Comparison of ENCODE assay signal across 10 cellular contexts in genomic region chr15:75089781-75090734, GRCh38.
DNase-seq lines count a peak whose midpoint lies in the region; ATAC-seq and TF ChIP-seq lines count a peak whose summit lies in the region.
"Had no signal": no experiment of that assay in that cellular context is flagged by ENCODE, and none has a peak within 500 bp of the region (broad histone marks: within the 10 kb centered on the region; RNA-seq: fewer than 3 reads in every experiment).

No MANE protein-coding gene starts in this region.

- peaks cover 16% of the 10 kb centered on the region for H3K27me3 Mint-ChIP-seq in activated naive CD4-positive, alpha-beta T cell treated with anti-CD3 and anti-CD28 coated beads, Interleukin-2, amount 10 ng/mL, durations not matched to agents 7 days and 5 days
- H3K27me3 Mint-ChIP-seq: CD4-positive, alpha-beta T cell had no signal

- H3K9me3 Mint-ChIP-seq in activated naive CD4-positive, alpha-beta T cell treated with anti-CD3 and anti-CD28 coated beads, Interleukin-2, amount 10 ng/mL, durations not matched to agents 7 days and 5 days = peaks cover 10% of the 10 kb centered on the region

- 68% methylated on average over 8 of the region's 11 CpGs for WGBS in right lobe of liver (ENCODE audit: insufficient coverage, low coverage, low lambda C conversion rate, missing lambda C conversion rate)

- TF ChIP-seq CTCF in PC-3 (conservative IDR thresholded peaks at IDR 0.05; ENCODE audit: low read depth, low read length) = no peak
- TF ChIP-seq CTCF in right lobe of liver (IDR thresholded peaks at IDR 0.05) = no peak

- no peak overlapping the region for H2AFZ ChIP-seq in PC-3 (ENCODE audit: low read length)

- H3K36me3 Mint-ChIP-seq in activated naive CD4-positive, alpha-beta T cell treated with anti-CD3 and anti-CD28 coated beads, Interleukin-2, amount 10 ng/mL, durations not matched to agents 7 days and 5 days = peaks cover 12% of the 10 kb centered on the region

- H3K27ac Mint-ChIP-seq in activated naive CD4-positive, alpha-beta T cell treated with anti-CD3 and anti-CD28 coated beads, Interleukin-2, amount 10 ng/mL, durations not matched to agents 7 days and 5 days = no peak overlapping the region
- H3K27ac Mint-ChIP-seq: CD4-positive, alpha-beta T cell had no signal

- no TSS peak for BruUV-seq in PC-3 (replicated peaks; lab: Mats Ljungman, UMichigan)

- CTCF ChIA-PET in PC-3 (lab: Charles Lee) = no interaction called here
- CTCF ChIA-PET in activated naive CD4-positive, alpha-beta T cell treated with anti-CD3 and anti-CD28 coated beads, Interleukin-2, amount 10 ng/mL, durations not matched to agents 7 days and 5 days (lab: Charles Lee) = no interaction called here

- no peaks in the 10 kb centered on the region for H3K79me2 ChIP-seq in PC-3 (ENCODE audit: low read length)

- H3K9me2 ChIP-seq in PC-3 (replicated peaks; ENCODE audit: low read length) = no peaks in the 10 kb centered on the region

- H3K4me1 ChIP-seq in PC-3 (ENCODE audit: insufficient read depth, low read length) (no peaks in the 10 kb centered on the region), right lobe of liver (no peaks in the 10 kb centered on the region), subcutaneous abdominal adipose tissue (ENCODE audit: control insufficient read depth in 5 of 5, insufficient read depth in 5 of 5, low read length in 5 of 5) (peaks cover 0 to 7% (median 0%) of the 10 kb centered on the region in 5 donors)

- intact Hi-C loops in PC-3 (cut with micrococcal nuclease) (no loop called here), right lobe of liver (cut with DNase I) (no loop called here)

- POLR2A ChIA-PET in PC-3 (lab: Charles Lee; ENCODE audit: unreplicated experiment) = no interaction called here

- no peaks in the 10 kb centered on the region for H3K27me3 ChIP-seq in PC-3 (ENCODE audit: low read length)
- H3K27me3 ChIP-seq in right lobe of liver = no peaks in the 10 kb centered on the region
- H3K27me3 ChIP-seq in subcutaneous abdominal adipose tissue (ENCODE audit: control insufficient read depth in 5 of 5, insufficient read depth in 4 of 5, low read length in 5 of 5) = no peaks in the 10 kb centered on the region

- TF ChIP-seq POLR2A in right lobe of liver (IDR thresholded peaks at IDR 0.05) = no peak

- H3K9me3 ChIP-seq in PC-3 (ENCODE audit: low read length) (no peaks in the 10 kb centered on the region), right lobe of liver (no peaks in the 10 kb centered on the region), subcutaneous abdominal adipose tissue (ENCODE audit: control insufficient read depth in 5 of 5, low read length in 5 of 5) (no peaks in the 10 kb centered on the region)

- no peak overlapping the region for H3K27ac ChIP-seq in PC-3 (ENCODE audit: low read length)
- H3K27ac ChIP-seq in right lobe of liver = peak overlapping the region in 1 of 3 donors; percentile 17
- peak overlapping the region; percentile 60 for H3K27ac ChIP-seq in subcutaneous abdominal adipose tissue (ENCODE audit: low read depth, low read length)

- peaks cover 8% of the 10 kb centered on the region for H3K4me1 Mint-ChIP-seq in activated naive CD4-positive, alpha-beta T cell treated with anti-CD3 and anti-CD28 coated beads, Interleukin-2, amount 10 ng/mL, durations not matched to agents 7 days and 5 days

- ATAC-seq in PC-3 = no peak
- peak; percentile 73 to 97 (median 86) for ATAC-seq in right lobe of liver
- ATAC-seq in GM21576 (IDR thresholded peaks at IDR 0.05; ENCODE audit: unreplicated experiment) = no peak

- no peak overlapping the region for H3K9ac ChIP-seq in PC-3 (ENCODE audit: low read length)
- H3K9ac ChIP-seq in subcutaneous abdominal adipose tissue (ENCODE audit: low read length in 5 of 5) = no peak overlapping the region

- no peak overlapping the region for H3K4me2 ChIP-seq in PC-3 (ENCODE audit: low read length)

- H4K20me1 ChIP-seq in PC-3 (ENCODE audit: low read length) = no peaks in the 10 kb centered on the region

- no peaks in the 10 kb centered on the region for H3F3A ChIP-seq in PC-3 (ENCODE audit: low read length, unreplicated experiment)

- H3K36me3 ChIP-seq in PC-3 (ENCODE audit: low read depth, low read length) (no peaks in the 10 kb centered on the region), right lobe of liver (no peaks in the 10 kb centered on the region), subcutaneous abdominal adipose tissue (ENCODE audit: control insufficient read depth in 5 of 5, insufficient read depth in 5 of 5, low read length in 5 of 5) (no peaks in the 10 kb centered on the region)

- H3K4me3 ChIP-seq in PC-3 (ENCODE audit: low read length) (no peak overlapping the region), right lobe of liver (no peak overlapping the region), subcutaneous abdominal adipose tissue (ENCODE audit: low read depth in 1 of 5, low read length in 5 of 5) (no peak overlapping the region)

- H3K4me3 Mint-ChIP-seq in activated naive CD4-positive, alpha-beta T cell treated with anti-CD3 and anti-CD28 coated beads, Interleukin-2, amount 10 ng/mL, durations not matched to agents 7 days and 5 days = no peak overlapping the region
- H3K4me3 Mint-ChIP-seq: CD4-positive, alpha-beta T cell had no signal

- DNase-seq in PC-3 = peak; percentile 24
- peak; percentile 97 for DNase-seq in dermis blood vessel endothelial cell
- DNase-seq in right lobe of liver = peak in 2 of 3 donors; percentile 49
- DNase-seq in activated naive CD4-positive, alpha-beta T cell treated with anti-CD3 and anti-CD28 coated beads, Interleukin-2, amount 10 ng/mL, durations not matched to agents 7 days and 5 days = no peak
- DNase-seq in NCI-H774 (lab: John Stamatoyannopoulos, UW) = no peak
- DNase-seq: activated naive CD4-positive, alpha-beta T cell treated with Interleukin-2 at 50 U/mL for 16 hours; CD4-positive, alpha-beta T cell; NCI-H146 had no signal

Comparison
In these comparisons a context has a peak if more than half of its experiments do, and no peak if none do; other contexts are left out.
1. ATAC-seq: peak in right lobe of liver (4 of 4); none in PC-3 (single experiment) and GM21576 (single experiment).
2. DNase-seq: peak in PC-3 (single experiment), dermis blood vessel endothelial cell (single experiment) and right lobe of liver (2 of 3); none in activated naive CD4-positive, alpha-beta T cell treated with anti-CD3 and anti-CD28 coated beads, Interleukin-2, amount 10 ng/mL, durations not matched to agents 7 days and 5 days (single experiment) and NCI-H774 (single experiment).